ENCODE assay signal across 8 cellular contexts in the genomic region with DNA sequence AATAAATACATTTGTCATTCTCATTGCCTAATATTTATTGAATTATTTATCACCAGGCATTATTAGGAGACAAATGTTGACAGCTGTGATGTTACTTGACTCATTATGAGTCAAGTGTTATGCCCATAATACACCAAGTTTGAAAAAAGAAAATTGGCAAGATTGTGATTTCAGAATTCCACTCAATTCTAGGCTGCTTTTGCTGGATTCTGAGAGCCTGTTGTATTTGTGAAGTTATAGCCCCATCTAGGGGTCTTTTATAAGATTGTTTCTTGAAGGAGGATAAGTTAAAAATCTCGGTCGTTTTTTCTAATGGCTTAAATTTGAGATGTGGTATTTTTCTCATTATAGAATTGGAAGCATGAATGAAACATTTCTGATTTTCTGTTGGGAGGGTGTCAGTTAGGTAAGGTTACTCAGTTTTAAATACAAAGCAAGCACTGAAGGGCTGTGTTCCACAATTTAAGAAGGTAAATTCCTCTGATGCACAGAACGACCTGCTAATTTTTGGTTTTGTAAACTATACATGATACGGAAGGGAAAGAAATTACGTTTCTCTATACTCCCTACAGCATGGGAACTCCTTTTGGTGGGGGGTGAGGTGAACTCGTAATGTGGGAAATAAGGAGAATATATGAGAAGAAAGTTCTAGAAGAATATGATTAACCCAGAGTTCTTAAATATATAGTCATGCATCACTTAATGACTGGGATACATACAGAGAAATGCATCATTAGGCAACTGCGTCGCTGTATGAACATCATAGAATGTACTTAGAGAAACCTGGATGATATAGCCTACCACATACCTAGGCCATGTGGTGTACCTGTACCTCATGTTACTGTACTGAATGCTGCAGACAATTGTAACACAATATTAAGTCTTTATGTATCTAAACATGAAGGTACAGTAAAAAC. TPM values are rescaled to one million over a fixed set of nuclear protein-coding genes. Genes with fewer than 3 reads are reported as not detected.
DNase-seq lines count a peak whose midpoint lies in the region; ATAC-seq, FAIRE-seq and TF ChIP-seq lines count a peak whose summit lies in the region.

No MANE protein-coding gene starts in this region.

- H3K27me3 ChIP-seq in uterus, result no peaks in the 10 kb centered on the region

- H3K9me3 Mint-ChIP-seq in MCF 10A (ENCODE audit: unreplicated experiment), result no peaks in the 10 kb centered on the region

- peak; percentile 83 for FAIRE-seq in GM19239 (lab: Jason Lieb, UNC)

- DNase-seq in AG09319 (ENCODE audit: extremely low read depth, low read depth) (peak; percentile 30), GM19239 (ENCODE audit: insufficient read length, low spot score) (peak; percentile 21), NCI-H226 (peak; percentile 83), MCF 10A (ENCODE audit: unreplicated experiment) (peak; percentile 69), left kidney (ENCODE audit: low read depth, low spot score) (peak; percentile 76), uterus (no peak)
- DNase-seq in activated CD4-positive, alpha-beta T cell treated with anti-CD3 and anti-CD28 coated beads, Interleukin-2, amount 50 U/mL, for 1 hour, result no peak

- no peak for TF ChIP-seq POLR2A in uterus (IDR thresholded peaks at IDR 0.05)

- TF ChIP-seq CTCF in AG09319 (IDR thresholded peaks at IDR 0.05; ENCODE audit: low read depth, low read length), result peak; percentile 41
- peak; percentile 52 for TF ChIP-seq CTCF in MCF 10A (IDR thresholded peaks at IDR 0.05; ENCODE audit: unreplicated experiment)
- TF ChIP-seq CTCF in uterus (IDR thresholded peaks at IDR 0.05), result peak; percentile 60 to 82 (median 66)

- no peak overlapping the region for H3K27ac ChIP-seq in uterus

- no peaks in the 10 kb centered on the region for H3K36me3 Mint-ChIP-seq in MCF 10A (ENCODE audit: insufficient read depth, unreplicated experiment)

- no peak for ATAC-seq in HG03565 (IDR thresholded peaks at IDR 0.05; ENCODE audit: unreplicated experiment)

- H3K4me1 ChIP-seq in uterus, result no peaks in the 10 kb centered on the region

- intact Hi-C loops in MCF 10A (cut with micrococcal nuclease), result loop anchor here (1.0 to 5.0 kb wide), 4 partner anchors 142 to 670 kb away; no protein-coding TSS in a partner anchor
- intact Hi-C loops in uterus (cut with DNase I; ENCODE audit: low total_unique reads), result no loop called here

- POLR2A ChIA-PET in MCF 10A (lab: Yijun Ruan, JAX), result interaction anchor here (0.6 to 1.2 kb wide), 6 partner anchors 15 to 863 kb away, joined by 3 to 6 read pairs (median 3); partner anchors contain the start of gene CCDC126

- CTCF ChIA-PET in MCF 10A (lab: Yijun Ruan, JAX), result interaction anchor here (0.6 to 9.7 kb wide), 19 partner anchors 8 to 451 kb away, joined by 3 to 175 read pairs (median 4); no protein-coding TSS in a partner anchor

- H3K4me1 Mint-ChIP-seq in MCF 10A (ENCODE audit: insufficient read depth, unreplicated experiment), result peaks cover 17% of the 10 kb centered on the region

- H3K36me3 ChIP-seq in uterus, result no peaks in the 10 kb centered on the region

- H3K27ac Mint-ChIP-seq in MCF 10A (ENCODE audit: low read depth, unreplicated experiment), result peak overlapping the region; percentile 27

- no peaks in the 10 kb centered on the region for H3K27me3 Mint-ChIP-seq in MCF 10A (ENCODE audit: insufficient read depth, unreplicated experiment)

- no TSS peak for BruUV-seq in MCF 10A (replicated peaks; lab: Mats Ljungman, UMichigan)

- no peak overlapping the region for H3K4me3 ChIP-seq in uterus

- H3K4me3 Mint-ChIP-seq in MCF 10A (ENCODE audit: unreplicated experiment), result no peak overlapping the region

- no peaks in the 10 kb centered on the region for H3K9me3 ChIP-seq in uterus

RNA-seq across cellular contexts. Expression of gene STK31, which starts 2.6 kb away (rescaled TPM):
- total RNA-seq in MCF 10A (2022), result not detected in 2 replicates
- total RNA-seq in uterus, result 1 to 10 TPM in 2 of 4 donors, not detected in 2; 2.1 TPM

RNA-seq across cellular contexts. Expression of gene FAM221A, which starts 32.6 kb away (rescaled TPM):
- 0.25 and 0.44 TPM in 2 replicates for total RNA-seq in MCF 10A (2022)
- 10 to 100 TPM in 1 of 4 donors, 1 to 10 TPM in 3; 4.7 to 11.5 (median 6.5) TPM for total RNA-seq in uterus

Comparison
In these comparisons a context has a peak if more than half of its experiments do, and no peak if none do; other contexts are left out.
1. DNase-seq: peak in AG09319 (single experiment), GM19239 (single experiment), NCI-H226 (single experiment), MCF 10A (single experiment) and left kidney (single experiment); none in uterus (0 of 2) and activated CD4-positive, alpha-beta T cell treated with anti-CD3 and anti-CD28 coated beads, Interleukin-2, amount 50 U/mL, for 1 hour (single experiment).
2. Peak in every context shown above with its lines, with median percentiles within 50 percentile points of each other: CTCF ChIP-seq.